Comparison of ENCODE assay signal across 10 cellular contexts in the genomic region with DNA sequence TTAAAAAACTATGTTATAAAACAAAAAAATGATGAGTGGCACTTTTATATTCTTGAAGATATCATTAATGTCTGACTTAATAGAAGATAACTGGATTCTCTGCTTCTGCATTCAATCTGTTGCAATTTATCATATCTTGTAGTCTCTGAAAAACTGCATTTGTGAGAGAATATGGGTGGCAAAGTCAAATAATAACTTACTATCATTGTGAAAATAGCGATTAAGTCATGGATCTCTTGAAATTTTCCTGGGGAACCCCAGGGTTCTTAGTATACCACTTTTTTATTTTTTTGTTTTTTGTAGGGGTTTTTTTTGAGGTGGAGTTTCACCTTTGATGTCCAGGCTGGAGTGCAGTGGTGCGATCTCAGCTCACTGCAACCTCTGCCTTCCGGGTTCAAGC.
"Had no signal": no experiment of that assay in that cellular context is flagged by ENCODE, and none has a peak within 500 bp of the region (broad histone marks: within the 10 kb centered on the region; RNA-seq: fewer than 3 reads in every experiment).

No MANE protein-coding gene starts in this region.

- H3K4me1 ChIP-seq: HAP-1 had no signal

- H3K9me3 ChIP-seq: HAP-1 had no signal

- FAIRE-seq: HepG2 had no signal

- H3K27ac ChIP-seq: GM23248, HL-60, KMS-11 had no signal

- H3K9ac ChIP-seq: GM23248, KMS-11 had no signal

- ATAC-seq: HCT116, HepG2 had no signal

- H3K4me3 ChIP-seq: GM23248, HAP-1 had no signal

- DNase-seq: GM23248, GOT3, H7, HFFc6, KBM-7 had no signal

- H3K36me3 ChIP-seq: HAP-1 had no signal
